In genomic region chr13:22176968-22177545, GRCh38 we compare ENCODE assay signal across 16 cellular contexts.
"Had no signal": no experiment of that assay in that cellular context is flagged by ENCODE, and none has a peak within 500 bp of the region (broad histone marks: within the 10 kb centered on the region; RNA-seq: fewer than 3 reads in every experiment).

No MANE protein-coding gene starts in this region.

- H3K4me1 ChIP-seq: lower lobe of right lung had no signal

- ATAC-seq: activated CD8-positive, alpha-beta memory T cell treated with anti-CD3 and anti-CD28 coated beads, Interleukin-2, amount 10 ng/mL, durations not matched to agents 7 days and 5 days; activated naive CD4-positive, alpha-beta T cell treated with anti-CD3 and anti-CD28 coated beads, Interleukin-2, amount 50 U/mL, for 72 hours; lower lobe of right lung; naive thymus-derived CD8-positive, alpha-beta T cell; stimulated activated naive CD8-positive, alpha-beta T cell treated with anti-CD3 and anti-CD28 coated beads, Interleukin-15, amount 100 ng/mL, for 72 hours had no signal

- H3K27ac ChIP-seq: lower lobe of right lung, neutrophil, skin epidermis had no signal

- H3K4me3 ChIP-seq: lower lobe of right lung, skin epidermis had no signal

- H3K4me1 Mint-ChIP-seq: activated CD8-positive, alpha-beta memory T cell treated with anti-CD3 and anti-CD28 coated beads, Interleukin-2, amount 10 ng/mL, durations not matched to agents 7 days and 5 days had no signal

- H3K36me3 ChIP-seq: lower lobe of right lung, neutrophil had no signal

- H3K36me3 Mint-ChIP-seq: activated CD8-positive, alpha-beta memory T cell treated with anti-CD3 and anti-CD28 coated beads, Interleukin-2, amount 10 ng/mL, durations not matched to agents 7 days and 5 days had no signal

- DNase-seq: activated CD4-positive, alpha-beta T cell treated with anti-CD3 and anti-CD28 coated beads, Interleukin-2, amount 50 U/mL, for 4 hours; activated CD8-positive, alpha-beta memory T cell treated with anti-CD3 and anti-CD28 coated beads, Interleukin-2, amount 10 ng/mL, durations not matched to agents 7 days and 5 days; activated effector memory CD4-positive, alpha-beta T cell treated with Interleukin-2 at 50 U/mL for 16 hours; activated T-cell treated with anti-CD3 and anti-CD28 coated beads, Interleukin-2, amount 50 U/mL, for 24 hours; endodermal cell; erythroblast; hippocampal formation; kidney glomerular epithelial cell; lower lobe of right lung; midbrain; naive thymus-derived CD8-positive, alpha-beta T cell; stimulated activated CD4-positive, alpha-beta T cell treated with anti-CD3 and anti-CD28 coated beads, Interleukin-4, amount 100 ng/mL, for 4 hours; stimulated activated naive CD8-positive, alpha-beta T cell treated with anti-CD3 and anti-CD28 coated beads, Interleukin-15, amount 100 ng/mL, for 72 hours had no signal

- H3K9me3 ChIP-seq: lower lobe of right lung, neutrophil had no signal

- H3K27me3 Mint-ChIP-seq: activated CD8-positive, alpha-beta memory T cell treated with anti-CD3 and anti-CD28 coated beads, Interleukin-2, amount 10 ng/mL, durations not matched to agents 7 days and 5 days; activated T-cell treated with anti-CD3 and anti-CD28 coated beads, Interleukin-2, amount 50 U/mL, for 24 hours; naive thymus-derived CD8-positive, alpha-beta T cell; stimulated activated naive CD8-positive, alpha-beta T cell treated with anti-CD3 and anti-CD28 coated beads, Interleukin-15, amount 100 ng/mL, for 72 hours had no signal

- H3K4me3 Mint-ChIP-seq: activated CD8-positive, alpha-beta memory T cell treated with anti-CD3 and anti-CD28 coated beads, Interleukin-2, amount 10 ng/mL, durations not matched to agents 7 days and 5 days; activated T-cell treated with anti-CD3 and anti-CD28 coated beads, Interleukin-2, amount 50 U/mL, for 24 hours; endodermal cell; naive thymus-derived CD8-positive, alpha-beta T cell; stimulated activated naive CD8-positive, alpha-beta T cell treated with anti-CD3 and anti-CD28 coated beads, Interleukin-15, amount 100 ng/mL, for 72 hours had no signal

- H3K27ac Mint-ChIP-seq: activated CD8-positive, alpha-beta memory T cell treated with anti-CD3 and anti-CD28 coated beads, Interleukin-2, amount 10 ng/mL, durations not matched to agents 7 days and 5 days; activated T-cell treated with anti-CD3 and anti-CD28 coated beads, Interleukin-2, amount 50 U/mL, for 24 hours; endodermal cell had no signal

- H3K27me3 ChIP-seq: neutrophil had no signal
